29 cellular contexts compared by ENCODE assay signal in genomic region chr7:24010495-24010894, GRCh38.
DNase-seq lines count a peak whose midpoint lies in the region; ATAC-seq and TF ChIP-seq lines count a peak whose summit lies in the region.
"Had no signal": no experiment of that assay in that cellular context is flagged by ENCODE, and none has a peak within 500 bp of the region (broad histone marks: within the 10 kb centered on the region; RNA-seq: fewer than 3 reads in every experiment).

No MANE protein-coding gene starts in this region.

- DNase-seq in LNCaP clone FGC (ENCODE audit: low read depth): peak; percentile 59
- DNase-seq: 8988T; ACHN; AML-193; BE2C; C1 segment of cervical spinal cord; Caco-2; Calu3; CD4-positive, alpha-beta memory T cell; CD4-positive, alpha-beta T cell; CD4-positive, CD25-positive, alpha-beta regulatory T cell; CD8-positive, alpha-beta memory T cell; CD8-positive, alpha-beta T cell; COR-L47; DMS 273 treated with DMSO at 0.1 percent for 48 hours; DMS153; DMS53; DMS79; DMS79 treated with DMSO at 0.1 percent for 48 hours; DND-41; EL had no signal

- ATAC-seq in GM18511 (IDR thresholded peaks at IDR 0.05; ENCODE audit: unreplicated experiment) (no peak), GM21423 (IDR thresholded peaks at IDR 0.05; ENCODE audit: unreplicated experiment) (no peak)
- ATAC-seq: A549; CD8-positive, alpha-beta T cell had no signal

- TF ChIP-seq CTCF in LNCaP clone FGC (IDR thresholded peaks at IDR 0.05; ENCODE audit: control insufficient read depth, extremely low read depth, insufficient read depth): no peak
- no peak for TF ChIP-seq CTCF in VCaP (conservative IDR thresholded peaks at IDR 0.05)

- H3K4me3 ChIP-seq in LNCaP clone FGC (ENCODE audit: low read depth, low read length): no peak overlapping the region
- H3K4me3 ChIP-seq: A549; BLaER1; BLaER1 treated with 17β-estradiol and CSF1 and Interleukin-3, amounts not matched to agents 10 nM and 100 nM had no signal

- H3K27ac ChIP-seq in VCaP: peak overlapping the region; percentile 52
- H3K27ac ChIP-seq: 22Rv1; A549; BLaER1; BLaER1 treated with 17β-estradiol and CSF1 and Interleukin-3, amounts not matched to agents 10 nM and 100 nM; C4-2B had no signal
